In genomic region chr11:44992774-44993173, GRCh38 we compare ENCODE assay signal across 23 cellular contexts.
"Had no signal": no experiment of that assay in that cellular context is flagged by ENCODE, and none has a peak within 500 bp of the region (broad histone marks: within the 10 kb centered on the region; RNA-seq: fewer than 3 reads in every experiment).

No MANE protein-coding gene starts in this region.

- H3K4me1 Mint-ChIP-seq: naive B cell had no signal

- H3K9me3 Mint-ChIP-seq: activated naive CD4-positive, alpha-beta T cell treated with anti-CD3 and anti-CD28 coated beads for 36 hours; immature natural killer cell; naive B cell; neural crest cell; stimulated activated naive B cell treated with anti-CD40 and anti-IgM and Interleukin-4, amounts not matched to agents 10 μg/mL and 1 μg/mL and 100 μg/mL, for 72 hours; T-helper 2 cell treated with Interferon-gamma antibody and Interleukin-4, amounts not matched to agents 5 μg/mL and 100 μg/mL, for 36 hours had no signal

- H3K27ac Mint-ChIP-seq: activated naive CD4-positive, alpha-beta T cell treated with anti-CD3 and anti-CD28 coated beads for 36 hours; stimulated activated naive B cell treated with anti-CD40 and anti-IgM and Interleukin-4, amounts not matched to agents 10 μg/mL and 1 μg/mL and 100 μg/mL, for 72 hours; T-helper 2 cell treated with Interferon-gamma antibody and Interleukin-4, amounts not matched to agents 5 μg/mL and 100 μg/mL, for 36 hours had no signal

- ATAC-seq: left lobe of liver; lower lobe of right lung; stimulated activated naive B cell treated with anti-CD40 and anti-IgM and Interleukin-4, amounts not matched to agents 10 μg/mL and 1 μg/mL and 100 μg/mL, for 72 hours had no signal

- H3K36me3 Mint-ChIP-seq: naive B cell; stimulated activated naive B cell treated with anti-CD40 and anti-IgM and Interleukin-4, amounts not matched to agents 10 μg/mL and 1 μg/mL and 100 μg/mL, for 72 hours had no signal

- DNase-seq: activated CD4-positive, alpha-beta T cell treated with anti-CD3 and anti-CD28 coated beads, Interleukin-2, amount 50 U/mL, for 1 hour; activated CD4-positive, CD25-positive, alpha-beta regulatory T cell treated with anti-CD3 and anti-CD28 coated beads, Interleukin-2, amount 50 U/mL, for 72 hours; activated CD8-positive, alpha-beta memory T cell treated with anti-CD3 and anti-CD28 coated beads, Interleukin-2, amount 50 U/mL, for 4 hours; activated naive CD4-positive, alpha-beta T cell treated with anti-CD3 and anti-CD28 coated beads for 36 hours; activated T-cell treated with anti-CD3 and anti-CD28 coated beads, Interleukin-2, amount 50 U/mL, for 48 hours; effector CD4-positive, alpha-beta T cell; foreskin melanocyte; immature natural killer cell; lower lobe of right lung; mesendoderm; naive B cell; occipital lobe; retina; stimulated activated CD4-positive, alpha-beta T cell treated with anti-CD3 and anti-CD28 coated beads, Interleukin-2, amount 100 ng/mL, for 48 hours; stimulated activated CD8-positive, alpha-beta memory T cell treated with anti-CD3 and anti-CD28 coated beads, Interleukin-4, amount 100 ng/mL, for 48 hours; stimulated activated naive B cell treated with anti-CD40 and anti-IgM and Interleukin-4, amounts not matched to agents 10 μg/mL and 1 μg/mL and 100 μg/mL, for 72 hours; testis; trophoblast cell; uterus; WERI-Rb-1 had no signal

- H3K4me3 Mint-ChIP-seq: activated naive CD4-positive, alpha-beta T cell treated with anti-CD3 and anti-CD28 coated beads for 36 hours; immature natural killer cell; naive B cell; neural crest cell; stimulated activated naive B cell treated with anti-CD40 and anti-IgM and Interleukin-4, amounts not matched to agents 10 μg/mL and 1 μg/mL and 100 μg/mL, for 72 hours; T-helper 2 cell treated with Interferon-gamma antibody and Interleukin-4, amounts not matched to agents 5 μg/mL and 100 μg/mL, for 36 hours had no signal
